8 cellular contexts compared by ENCODE assay signal in the genomic region with DNA sequence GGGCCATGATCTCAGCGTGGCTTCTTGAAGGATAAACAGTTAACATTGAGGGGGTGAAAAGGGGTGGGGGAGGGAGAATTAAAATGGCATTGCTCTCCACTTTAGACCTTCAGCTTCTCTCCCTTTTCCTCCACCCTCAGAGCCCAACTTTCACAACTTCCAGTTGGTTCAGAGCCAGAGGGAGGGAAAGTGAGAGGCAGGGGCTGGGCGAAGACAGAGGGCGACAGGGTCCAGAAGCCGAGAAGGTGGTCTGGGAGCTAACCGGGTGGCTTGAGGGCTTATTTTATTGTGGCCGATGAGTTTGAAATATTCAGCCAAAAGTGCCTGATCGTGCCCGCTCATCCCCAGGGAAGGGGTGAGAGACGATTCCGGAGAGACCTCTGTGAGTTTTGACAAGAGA. TPM values are rescaled to one million over a fixed set of nuclear protein-coding genes. Genes with fewer than 3 reads are reported as not detected.
DNase-seq lines count a peak whose midpoint lies in the region; ATAC-seq and TF ChIP-seq lines count a peak whose summit lies in the region.

No MANE protein-coding gene starts in this region.

- no peaks in the 10 kb centered on the region for H4K20me1 ChIP-seq in GM23248 (ENCODE audit: insufficient read depth)
- H4K20me1 ChIP-seq in MM.1S (ENCODE audit: insufficient read depth, low read length), result no peaks in the 10 kb centered on the region

- H3K36me3 ChIP-seq in GM23248 (ENCODE audit: low read depth), result no peaks in the 10 kb centered on the region
- no peaks in the 10 kb centered on the region for H3K36me3 ChIP-seq in gastrocnemius medialis
- H3K36me3 ChIP-seq in MM.1S (replicated peaks; ENCODE audit: insufficient read depth, low read length), result no peaks in the 10 kb centered on the region

- H3K9me2 ChIP-seq in GM23248 (ENCODE audit: insufficient read depth), result no peaks in the 10 kb centered on the region
- H3K9me2 ChIP-seq in MM.1S (replicated peaks; ENCODE audit: insufficient read depth, low read length), result no peaks in the 10 kb centered on the region

- no peak for TF ChIP-seq POLR2A in gastrocnemius medialis (IDR thresholded peaks at IDR 0.05)

- H3K9me3 ChIP-seq in GM23248 (ENCODE audit: low read depth) (no peaks in the 10 kb centered on the region), gastrocnemius medialis (no peaks in the 10 kb centered on the region), MM.1S (replicated peaks; ENCODE audit: insufficient read depth, low read length) (no peaks in the 10 kb centered on the region)

- in situ Hi-C loops in GM23248 (cut with MboI), result no loop called here
- in situ Hi-C loops in gastrocnemius medialis (cut with MboI; ENCODE audit: low sequenced_read_pairs in 4 of 4), result no loop called here

- no peaks in the 10 kb centered on the region for H3K36me3 Mint-ChIP-seq in activated T-helper 17 cell treated with anti-CD3 and anti-CD28 coated beads, Interleukin-2, amount 50 U/mL, for 72 hours (ENCODE audit: low read depth)

- 0 out of 2 replicates have a peak, but pooled peaks cover 4% of the 10 kb centered on the region for H3K4me1 ChIP-seq in GM23248 (ENCODE audit: insufficient read depth)
- peaks cover 4 to 35% of the 10 kb centered on the region in 2 donors for H3K4me1 ChIP-seq in gastrocnemius medialis
- H3K4me1 ChIP-seq in MM.1S (ENCODE audit: low read length), result no peaks in the 10 kb centered on the region

- peak overlapping the region; percentile 71 for H3K4me3 ChIP-seq in GM23248
- H3K4me3 ChIP-seq in iPS-11a (ENCODE audit: low read depth, low read length), result peak overlapping the region; percentile 81
- peak overlapping the region; percentile 60 to 68 (median 66) for H3K4me3 ChIP-seq in gastrocnemius medialis
- no peak overlapping the region for H3K4me3 ChIP-seq in MM.1S (ENCODE audit: low read length)

- DNase-seq in GM23248, result no peak
- DNase-seq in gastrocnemius medialis, result no peak
- no peak for DNase-seq in dedifferentiated amniotic fluid mesenchymal stem cell (ENCODE audit: extremely low spot score)
- DNase-seq in MM.1S, result no peak
- DNase-seq in NCI-H446 (lab: John Stamatoyannopoulos, UW), result no peak

- WGBS in GM23248 (ENCODE audit: low coverage in 1 of 2, low lambda C conversion rate in 2 of 2, missing lambda C conversion rate in 2 of 2), 2 experiments, result 7 to 9% methylated on average over 10 of the region's 10 CpGs

- H3F3A ChIP-seq in GM23248 (ENCODE audit: insufficient read depth) (no peaks in the 10 kb centered on the region), MM.1S (ENCODE audit: insufficient read depth, low read length) (no peaks in the 10 kb centered on the region)

- peaks cover 53% of the 10 kb centered on the region for H3K27me3 Mint-ChIP-seq in activated T-helper 17 cell treated with anti-CD3 and anti-CD28 coated beads, Interleukin-2, amount 50 U/mL, for 72 hours

- H3K4me3 Mint-ChIP-seq in activated T-helper 17 cell treated with anti-CD3 and anti-CD28 coated beads, Interleukin-2, amount 50 U/mL, for 72 hours, result peak overlapping the region; percentile 76

- H3K9ac ChIP-seq in GM23248 (no peak overlapping the region), MM.1S (ENCODE audit: low read length) (no peak overlapping the region)

- peaks cover 5% of the 10 kb centered on the region for H3K4me1 Mint-ChIP-seq in activated T-helper 17 cell treated with anti-CD3 and anti-CD28 coated beads, Interleukin-2, amount 50 U/mL, for 72 hours

- H3K27ac Mint-ChIP-seq in activated T-helper 17 cell treated with anti-CD3 and anti-CD28 coated beads, Interleukin-2, amount 50 U/mL, for 72 hours, result no peak overlapping the region

- H3K4me2 ChIP-seq in GM23248 (ENCODE audit: unreplicated experiment), result peak overlapping the region; percentile 49
- no peak overlapping the region for H3K4me2 ChIP-seq in MM.1S (ENCODE audit: low read depth, low read length)

- H3K79me2 ChIP-seq in GM23248 (ENCODE audit: insufficient read depth) (no peaks in the 10 kb centered on the region), MM.1S (ENCODE audit: low read length) (no peaks in the 10 kb centered on the region)

- no peak for TF ChIP-seq CTCF in gastrocnemius medialis (IDR thresholded peaks at IDR 0.05 in 4 of 5, conservative IDR thresholded peaks at IDR 0.05 in 1 of 5)
- TF ChIP-seq CTCF in MM.1S (IDR thresholded peaks at IDR 0.05; ENCODE audit: low read length), result no peak

- H2AFZ ChIP-seq in GM23248 (peak overlapping the region; percentile 60), MM.1S (ENCODE audit: low read length) (no peak overlapping the region)

- peaks cover 54% of the 10 kb centered on the region for H3K27me3 ChIP-seq in GM23248 (replicated peaks; ENCODE audit: insufficient read depth)
- peaks cover 47 to 76% (median 54%) of the 10 kb centered on the region in 3 donors for H3K27me3 ChIP-seq in gastrocnemius medialis
- H3K27me3 ChIP-seq in MM.1S (replicated peaks; ENCODE audit: insufficient read depth, low read length), result no peaks in the 10 kb centered on the region

- no peaks in the 10 kb centered on the region for H3K9me3 Mint-ChIP-seq in activated T-helper 17 cell treated with anti-CD3 and anti-CD28 coated beads, Interleukin-2, amount 50 U/mL, for 72 hours

- H3K27ac ChIP-seq in GM23248, result no peak overlapping the region
- H3K27ac ChIP-seq in gastrocnemius medialis, result peak overlapping the region; percentile 58 to 79 (median 68)
- no peak overlapping the region for H3K27ac ChIP-seq in MM.1S (ENCODE audit: low read length)

- intact Hi-C loops in gastrocnemius medialis (cut with DNase I; ENCODE audit: low total_unique reads), result loop anchor here (10.0 kb wide), 5 partner anchors 58 to 418 kb away; no protein-coding TSS in a partner anchor

- ATAC-seq in activated T-helper 17 cell treated with anti-CD3 and anti-CD28 coated beads, Interleukin-2, amount 50 U/mL, for 72 hours (replicated peaks), result no peak
- ATAC-seq in gastrocnemius medialis (no peak), HG02885 (IDR thresholded peaks at IDR 0.05; ENCODE audit: poor library complexity, unreplicated experiment) (no peak)

RNA-seq across cellular contexts. Expression of a gene that starts 4.1 kb away (rescaled TPM):
- not detected in 2 replicates for total RNA-seq in GM23248 (2014; rRNA removed; shearing (Covaris generic))
- polyA plus RNA-seq in GM23248 (2016; fragmentation: Nextera tagmentation; extraction: Ambion mirVana), result not detected in 2 replicates
- under 1 TPM; 0.16 to 0.50 TPM for total RNA-seq in activated T-helper 17 cell treated with anti-CD3 and anti-CD28 coated beads, Interleukin-2, amount 50 U/mL, for 72 hours
- total RNA-seq in gastrocnemius medialis, result 1 to 10 TPM; 2.0 to 9.4 (median 7.6) TPM

Comparison
In these comparisons a context has a peak if more than half of its experiments do, and no peak if none do; other contexts are left out.
1. H3K27ac ChIP-seq: peak in gastrocnemius medialis (4 of 4); none in GM23248 (single experiment) and MM.1S (single experiment).